In genomic region chr14:89755816-89756215, GRCh38 we compare ENCODE assay signal across 16 cellular contexts.
"Had no signal": no experiment of that assay in that cellular context is flagged by ENCODE, and none has a peak within 500 bp of the region (broad histone marks: within the 10 kb centered on the region; RNA-seq: fewer than 3 reads in every experiment).

No MANE protein-coding gene starts in this region.

- H3K4me1 ChIP-seq: lower lobe of right lung, parathyroid adenoma, prostate gland, thyroid gland had no signal

- H3K27me3 ChIP-seq: esophagus muscularis mucosa, neural progenitor cell, thyroid gland had no signal

- H3K9me3 ChIP-seq: esophagus muscularis mucosa, lower lobe of right lung, prostate gland, thyroid gland had no signal

- ATAC-seq: left lobe of liver; natural killer cell treated with Interleukin-12 subunit alpha and Interleukin-12 subunit beta and Interleukin-15 and Interleukin-18, amount 100 ng/mL, for 72 hours had no signal

- H3K27ac ChIP-seq: esophagus muscularis mucosa, lower lobe of right lung, neural progenitor cell, parathyroid adenoma, prostate gland, thyroid gland had no signal

- H3K4me3 ChIP-seq: esophagus muscularis mucosa, lower lobe of right lung, neural progenitor cell, prostate gland, smooth muscle cell, thyroid gland had no signal

- H3K36me3 ChIP-seq: esophagus muscularis mucosa, lower lobe of right lung, neural progenitor cell, prostate gland, thyroid gland had no signal

- DNase-seq: effector memory CD4-positive, alpha-beta T cell; foreskin fibroblast; hippocampal formation; kidney glomerular epithelial cell; lower lobe of right lung; retina; stimulated activated CD4-positive, alpha-beta T cell treated with anti-CD3 and anti-CD28 coated beads, Interleukin-2, amount 100 ng/mL, for 48 hours; stimulated activated naive CD4-positive, alpha-beta T cell treated with Interleukin-2 at 50 U/mL for 16 hours had no signal
